ENCODE assay signal across 26 cellular contexts in genomic region chr10:43891241-43891640, GRCh38.
"Had no signal": no experiment of that assay in that cellular context is flagged by ENCODE, and none has a peak within 500 bp of the region (broad histone marks: within the 10 kb centered on the region; RNA-seq: fewer than 3 reads in every experiment).

No MANE protein-coding gene starts in this region.

- ATAC-seq: activated naive CD4-positive, alpha-beta T cell treated with anti-CD3 and anti-CD28 coated beads, Interleukin-2, amount 50 U/mL, for 72 hours; activated naive CD8-positive, alpha-beta T cell treated with anti-CD3 and anti-CD28 coated beads, Interleukin-2, amount 50 U/mL, for 24 hours; activated T-cell treated with anti-CD3 and anti-CD28 coated beads, Interleukin-2, amount 50 U/mL, for 4 hours; K562 had no signal

- H3K4me3 ChIP-seq: ascending aorta, K562, Peyer's patch had no signal

- H3K4me3 Mint-ChIP-seq: activated CD4-positive, alpha-beta memory T cell treated with anti-CD3 and anti-CD28 coated beads for 36 hours; activated CD4-positive, alpha-beta T cell treated with anti-CD3 and anti-CD28 coated beads, Interleukin-2, amount 10 ng/mL, durations not matched to agents 7 days and 5 days; activated naive CD8-positive, alpha-beta T cell treated with anti-CD3 and anti-CD28 coated beads, Interleukin-2, amount 50 U/mL, for 24 hours; activated T-cell treated with anti-CD3 and anti-CD28 coated beads, Interleukin-2, amount 50 U/mL, for 4 hours; brain had no signal

- H3K27ac Mint-ChIP-seq: activated CD4-positive, alpha-beta memory T cell treated with anti-CD3 and anti-CD28 coated beads for 36 hours; activated CD4-positive, alpha-beta T cell treated with anti-CD3 and anti-CD28 coated beads, Interleukin-2, amount 10 ng/mL, durations not matched to agents 7 days and 5 days; activated naive CD4-positive, alpha-beta T cell treated with anti-CD3 and anti-CD28 coated beads, Interleukin-2, amount 50 U/mL, for 72 hours; activated naive CD8-positive, alpha-beta T cell treated with anti-CD3 and anti-CD28 coated beads, Interleukin-2, amount 50 U/mL, for 24 hours; brain had no signal

- H3K27me3 Mint-ChIP-seq: activated CD4-positive, alpha-beta memory T cell treated with anti-CD3 and anti-CD28 coated beads for 36 hours had no signal

- H3K9me3 ChIP-seq: ascending aorta, Peyer's patch had no signal

- DNase-seq: activated CD4-positive, alpha-beta memory T cell treated with anti-CD3 and anti-CD28 coated beads for 36 hours; activated CD4-positive, alpha-beta T cell treated with anti-CD3 and anti-CD28 coated beads, Interleukin-2, amount 10 ng/mL, durations not matched to agents 7 days and 5 days; activated CD4-positive, CD25-positive, alpha-beta regulatory T cell; activated CD8-positive, alpha-beta memory T cell treated with anti-CD3 and anti-CD28 coated beads for 24 hours; activated effector memory CD4-positive, alpha-beta T cell treated with anti-CD3 and anti-CD28 coated beads, Interleukin-2, amount 50 U/mL, for 16 hours; activated naive CD4-positive, alpha-beta T cell treated with Interleukin-2 at 50 U/mL for 16 hours; activated naive CD8-positive, alpha-beta T cell treated with anti-CD3 and anti-CD28 coated beads, Interleukin-2, amount 50 U/mL, for 24 hours; activated T-cell treated with anti-CD3 and anti-CD28 coated beads, Interleukin-2, amount 50 U/mL, for 4 hours; amniotic stem cell; Karpas-422; NCI-H1092; NCI-H1417; NCI-H1930; NCI-H2107; NCI-H345; NCI-H510A; NCI-H526 treated with DMSO at 0.1 percent for 48 hours; NCI-H82; OCI-M1; Peyer's patch; SHP77 treated with DMSO at 0.1 percent for 48 hours had no signal

- H3K36me3 Mint-ChIP-seq: activated CD4-positive, alpha-beta memory T cell treated with anti-CD3 and anti-CD28 coated beads for 36 hours; activated naive CD4-positive, alpha-beta T cell treated with anti-CD3 and anti-CD28 coated beads, Interleukin-2, amount 50 U/mL, for 72 hours; brain had no signal

- H3K4me1 ChIP-seq: ascending aorta, Peyer's patch had no signal

- H3K4me1 Mint-ChIP-seq: activated CD4-positive, alpha-beta T cell treated with anti-CD3 and anti-CD28 coated beads, Interleukin-2, amount 10 ng/mL, durations not matched to agents 7 days and 5 days; activated naive CD8-positive, alpha-beta T cell treated with anti-CD3 and anti-CD28 coated beads, Interleukin-2, amount 50 U/mL, for 24 hours had no signal

- H3K27ac ChIP-seq: ascending aorta, Peyer's patch, VCaP had no signal

- H3K9me3 Mint-ChIP-seq: activated CD4-positive, alpha-beta memory T cell treated with anti-CD3 and anti-CD28 coated beads for 36 hours; activated CD4-positive, alpha-beta T cell treated with anti-CD3 and anti-CD28 coated beads, Interleukin-2, amount 10 ng/mL, durations not matched to agents 7 days and 5 days; activated naive CD4-positive, alpha-beta T cell treated with anti-CD3 and anti-CD28 coated beads, Interleukin-2, amount 50 U/mL, for 72 hours; activated naive CD8-positive, alpha-beta T cell treated with anti-CD3 and anti-CD28 coated beads, Interleukin-2, amount 50 U/mL, for 24 hours; activated T-cell treated with anti-CD3 and anti-CD28 coated beads, Interleukin-2, amount 50 U/mL, for 4 hours; brain had no signal

- H3K27me3 ChIP-seq: ascending aorta, Peyer's patch had no signal

- H3K36me3 ChIP-seq: ascending aorta, Peyer's patch had no signal
